Comparison of ENCODE assay signal across 1 cellular context in the genomic region with DNA sequence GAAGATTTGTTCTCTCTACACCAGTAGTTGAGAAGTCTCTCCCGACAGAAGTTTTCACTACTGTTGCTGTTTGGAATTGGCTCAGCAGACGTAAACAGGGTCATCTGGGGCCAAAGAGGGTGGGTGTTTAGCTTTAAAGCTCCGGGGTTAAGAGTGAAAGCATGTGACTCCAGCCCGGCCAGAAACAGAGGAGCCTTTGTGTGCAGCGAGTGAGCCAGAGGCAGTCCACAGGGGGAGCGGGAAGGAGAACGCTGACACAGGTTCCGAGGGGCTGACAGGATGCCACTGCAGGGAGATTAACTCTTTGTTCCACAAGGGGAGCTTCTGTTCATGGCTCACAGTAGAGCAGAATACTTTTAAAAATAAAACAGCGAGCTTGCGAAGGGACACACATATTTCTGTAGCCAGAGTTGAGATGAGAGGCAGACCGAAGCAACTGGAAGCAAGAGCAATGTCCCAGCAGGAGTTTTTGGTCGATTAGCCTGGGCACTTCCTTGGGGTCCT.
A peak's percentile ranks its signal among the peaks of the same experiment; 100 is the strongest.
TF ChIP-seq lines count a peak whose summit lies in the region.

No MANE protein-coding gene starts in this region.

TF ChIP-seq in HepG2, 621 proteins besides CTCF, POLR2A, EP300 and RAD21 (continued from another document and continues in another):
- TF ChIP-seq MYPOP (CRISPR knock-in tag; IDR thresholded peaks at IDR 0.05), result no peak
- TF ChIP-seq ZNF883 (CRISPR knock-in tag; IDR thresholded peaks at IDR 0.05; ENCODE audit: not compliant biosample characterization), result peak; percentile 39
- no peak for TF ChIP-seq KDM5B (CRISPR knock-in tag; IDR thresholded peaks at IDR 0.05; ENCODE audit: borderline replicate concordance)
- TF ChIP-seq ZNF256 (CRISPR knock-in tag; conservative IDR thresholded peaks at IDR 0.05), result no peak
- peak; percentile 85 for TF ChIP-seq DRAP1 (CRISPR knock-in tag; IDR thresholded peaks at IDR 0.05)
- TF ChIP-seq MTERF4 (CRISPR knock-in tag; IDR thresholded peaks at IDR 0.05), result no peak
- no peak for TF ChIP-seq DR1 (CRISPR knock-in tag; IDR thresholded peaks at IDR 0.05)
- TF ChIP-seq DPF2 (CRISPR knock-in tag; IDR thresholded peaks at IDR 0.05; ENCODE audit: borderline replicate concordance, low read depth), result peak; percentile 81
- TF ChIP-seq SATB2 (CRISPR knock-in tag; IDR thresholded peaks at IDR 0.05), result no peak
- no peak for TF ChIP-seq ZBTB1 (CRISPR knock-in tag; IDR thresholded peaks at IDR 0.05; ENCODE audit: borderline replicate concordance)
- no peak for TF ChIP-seq HOXA9 (CRISPR knock-in tag; IDR thresholded peaks at IDR 0.05; ENCODE audit: borderline replicate concordance)
- TF ChIP-seq ZNF644 (CRISPR knock-in tag; IDR thresholded peaks at IDR 0.05; ENCODE audit: low read depth), result 0 out of 2 replicates have a peak, but pooled peaks have one; percentile 12
- no peak; the same call in 1 of the 2 replicates for TF ChIP-seq MBD4 (IDR thresholded peaks at IDR 0.05; ENCODE audit: borderline replicate concordance, low read length)
- TF ChIP-seq SRSF1 (optimal IDR thresholded peaks at IDR 0.05; ENCODE audit: low read depth, low read length), result no peak
- no peak for TF ChIP-seq CHD4 (IDR thresholded peaks at IDR 0.05; ENCODE audit: borderline replicate concordance, low read length)
- no peak for TF ChIP-seq KLF11 (CRISPR knock-in tag; IDR thresholded peaks at IDR 0.05)
- TF ChIP-seq ZBTB37 (CRISPR knock-in tag; IDR thresholded peaks at IDR 0.05), result no peak
- no peak for TF ChIP-seq WIZ (CRISPR knock-in tag; IDR thresholded peaks at IDR 0.05)
- peak; percentile 71; the same call in 1 of the 2 replicates for TF ChIP-seq MIER3 (CRISPR knock-in tag; IDR thresholded peaks at IDR 0.05; ENCODE audit: borderline replicate concordance)
- TF ChIP-seq ZNF251 (CRISPR knock-in tag; IDR thresholded peaks at IDR 0.05), result no peak
- TF ChIP-seq ELF1 (CRISPR knock-in tag; IDR thresholded peaks at IDR 0.05), result peak; percentile 59
- TF ChIP-seq HMGA1 (CRISPR knock-in tag; conservative IDR thresholded peaks at IDR 0.05), result no peak
- peak; percentile 38 for TF ChIP-seq GFI1 (CRISPR knock-in tag; IDR thresholded peaks at IDR 0.05; ENCODE audit: borderline replicate concordance)
- TF ChIP-seq NPAS2 (CRISPR knock-in tag; IDR thresholded peaks at IDR 0.05; ENCODE audit: borderline replicate concordance), result no peak
- no peak for TF ChIP-seq ADNP (CRISPR knock-in tag; IDR thresholded peaks at IDR 0.05)
- TF ChIP-seq MEIS2 (CRISPR knock-in tag; IDR thresholded peaks at IDR 0.05), result peak; percentile 61; the same call in 1 of the 2 replicates
- TF ChIP-seq, protein P1, sequence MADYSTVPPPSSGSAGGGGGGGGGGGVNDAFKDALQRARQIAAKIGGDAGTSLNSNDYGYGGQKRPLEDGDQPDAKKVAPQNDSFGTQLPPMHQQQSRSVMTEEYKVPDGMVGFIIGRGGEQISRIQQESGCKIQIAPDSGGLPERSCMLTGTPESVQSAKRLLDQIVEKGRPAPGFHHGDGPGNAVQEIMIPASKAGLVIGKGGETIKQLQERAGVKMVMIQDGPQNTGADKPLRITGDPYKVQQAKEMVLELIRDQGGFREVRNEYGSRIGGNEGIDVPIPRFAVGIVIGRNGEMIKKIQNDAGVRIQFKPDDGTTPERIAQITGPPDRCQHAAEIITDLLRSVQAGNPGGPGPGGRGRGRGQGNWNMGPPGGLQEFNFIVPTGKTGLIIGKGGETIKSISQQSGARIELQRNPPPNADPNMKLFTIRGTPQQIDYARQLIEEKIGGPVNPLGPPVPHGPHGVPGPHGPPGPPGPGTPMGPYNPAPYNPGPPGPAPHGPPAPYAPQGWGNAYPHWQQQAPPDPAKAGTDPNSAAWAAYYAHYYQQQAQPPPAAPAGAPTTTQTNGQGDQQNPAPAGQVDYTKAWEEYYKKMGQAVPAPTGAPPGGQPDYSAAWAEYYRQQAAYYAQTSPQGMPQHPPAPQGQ (CRISPR knock-in tag; IDR thresholded peaks at IDR 0.05; ENCODE audit: borderline replicate concordance), result no peak
- no peak for TF ChIP-seq SRSF9 (IDR thresholded peaks at IDR 0.05; ENCODE audit: borderline replicate concordance, insufficient read depth, low read depth, low read length, poor library complexity, severe bottlenecking)
- TF ChIP-seq CCAR2 (optimal IDR thresholded peaks at IDR 0.05; ENCODE audit: low read depth, low read length), result no peak
- 0 out of 2 replicates have a peak, but pooled peaks have one; percentile 16 for TF ChIP-seq IRF9 (CRISPR knock-in tag; IDR thresholded peaks at IDR 0.05; ENCODE audit: borderline replicate concordance)
- no peak for TF ChIP-seq ZNF776 (CRISPR knock-in tag; IDR thresholded peaks at IDR 0.05)
- TF ChIP-seq PHF20 (CRISPR knock-in tag; IDR thresholded peaks at IDR 0.05), result no peak
- no peak for TF ChIP-seq MED13 (CRISPR knock-in tag; IDR thresholded peaks at IDR 0.05)
- peak; percentile 57; the same call in 1 of the 2 replicates for TF ChIP-seq KAT8 (CRISPR knock-in tag; IDR thresholded peaks at IDR 0.05)
- TF ChIP-seq ARID4A (CRISPR knock-in tag; IDR thresholded peaks at IDR 0.05; ENCODE audit: borderline replicate concordance), result peak; percentile 46; the same call in 1 of the 2 replicates
- TF ChIP-seq, protein P2, sequence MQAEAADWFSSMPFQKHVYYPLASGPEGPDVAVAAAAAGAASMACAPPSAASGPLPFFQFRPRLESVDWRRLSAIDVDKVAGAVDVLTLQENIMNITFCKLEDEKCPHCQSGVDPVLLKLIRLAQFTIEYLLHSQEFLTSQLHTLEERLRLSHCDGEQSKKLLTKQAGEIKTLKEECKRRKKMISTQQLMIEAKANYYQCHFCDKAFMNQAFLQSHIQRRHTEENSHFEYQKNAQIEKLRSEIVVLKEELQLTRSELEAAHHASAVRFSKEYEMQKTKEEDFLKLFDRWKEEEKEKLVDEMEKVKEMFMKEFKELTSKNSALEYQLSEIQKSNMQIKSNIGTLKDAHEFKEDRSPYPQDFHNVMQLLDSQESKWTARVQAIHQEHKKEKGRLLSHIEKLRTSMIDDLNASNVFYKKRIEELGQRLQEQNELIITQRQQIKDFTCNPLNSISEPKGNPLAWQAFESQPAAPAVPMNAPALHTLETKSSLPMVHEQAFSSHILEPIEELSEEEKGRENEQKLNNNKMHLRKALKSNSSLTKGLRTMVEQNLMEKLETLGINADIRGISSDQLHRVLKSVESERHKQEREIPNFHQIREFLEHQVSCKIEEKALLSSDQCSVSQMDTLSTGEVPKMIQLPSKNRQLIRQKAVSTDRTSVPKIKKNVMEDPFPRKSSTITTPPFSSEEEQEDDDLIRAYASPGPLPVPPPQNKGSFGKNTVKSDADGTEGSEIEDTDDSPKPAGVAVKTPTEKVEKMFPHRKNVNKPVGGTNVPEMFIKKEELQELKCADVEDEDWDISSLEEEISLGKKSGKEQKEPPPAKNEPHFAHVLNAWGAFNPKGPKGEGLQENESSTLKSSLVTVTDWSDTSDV (CRISPR knock-in tag; IDR thresholded peaks at IDR 0.05), result no peak
- TF ChIP-seq ZBTB25 (CRISPR knock-in tag; IDR thresholded peaks at IDR 0.05), result peak; percentile 37; the same call in 1 of the 2 replicates
- peak; percentile 66; the same call in 1 of the 2 replicates for TF ChIP-seq ZNF543 (CRISPR knock-in tag; IDR thresholded peaks at IDR 0.05)
- no peak for TF ChIP-seq ZIK1 (CRISPR knock-in tag; IDR thresholded peaks at IDR 0.05; ENCODE audit: borderline replicate concordance, low read depth)
- TF ChIP-seq TCF12 (IDR thresholded peaks at IDR 0.05), result no peak
- TF ChIP-seq TCF12 (CRISPR knock-in tag; IDR thresholded peaks at IDR 0.05), result no peak
- TF ChIP-seq RFX3 (CRISPR knock-in tag; IDR thresholded peaks at IDR 0.05), result no peak
- TF ChIP-seq JARID2 (CRISPR knock-in tag; IDR thresholded peaks at IDR 0.05; ENCODE audit: insufficient replicate concordance), result no peak
- no peak for TF ChIP-seq TERF1 (CRISPR knock-in tag; IDR thresholded peaks at IDR 0.05)
- no peak for TF ChIP-seq ZC3H13 (CRISPR knock-in tag; IDR thresholded peaks at IDR 0.05)
- TF ChIP-seq KLF13 (CRISPR knock-in tag; IDR thresholded peaks at IDR 0.05), result no peak
